In genomic region chr17:74964988-74965622, GRCh38 we compare ENCODE assay signal across 19 cellular contexts. TPM values are rescaled to one million over a fixed set of nuclear protein-coding genes. Genes with fewer than 3 reads are reported as not detected.
DNase-seq lines count a peak whose midpoint lies in the region; ATAC-seq, FAIRE-seq and TF ChIP-seq lines count a peak whose summit lies in the region.
"Had no signal": no experiment of that assay in that cellular context is flagged by ENCODE, and none has a peak within 500 bp of the region (broad histone marks: within the 10 kb centered on the region; RNA-seq: fewer than 3 reads in every experiment).

No MANE protein-coding gene starts in this region.

- no peaks in the 10 kb centered on the region for H3K36me3 ChIP-seq in mammary epithelial cell (ENCODE audit: insufficient read depth, low read length)
- no peaks in the 10 kb centered on the region for H3K36me3 ChIP-seq in breast epithelium
- H3K36me3 ChIP-seq in H1 (ENCODE audit: control insufficient read depth in 2 of 4, insufficient read depth in 4 of 4, low read length in 3 of 4), result no peaks in the 10 kb centered on the region
- H3K36me3 ChIP-seq: HAP-1 had no signal

- H3K9ac ChIP-seq in mammary epithelial cell (ENCODE audit: insufficient read depth, low read length), result no peak overlapping the region
- no peak overlapping the region for H3K9ac ChIP-seq in H1 (replicated peaks in 1 of 4; ENCODE audit: extremely low read depth in 1 of 4, low read depth in 3 of 4, low read length in 3 of 4)

- H3K27me3 ChIP-seq in mammary epithelial cell (ENCODE audit: insufficient read depth, low read length) (no peaks in the 10 kb centered on the region), breast epithelium (no peaks in the 10 kb centered on the region), H1 (replicated peaks in 1 of 4; ENCODE audit: control insufficient read depth in 3 of 4, extremely low read depth in 1 of 4, insufficient read depth in 3 of 4, low read length in 3 of 4) (no peaks in the 10 kb centered on the region)

- no peaks in the 10 kb centered on the region for H3K79me2 ChIP-seq in mammary epithelial cell (ENCODE audit: insufficient read depth, low read length)
- H3K79me2 ChIP-seq in H1 (ENCODE audit: control insufficient read depth in 1 of 2, insufficient read depth in 2 of 2, low read length in 2 of 2), result no peaks in the 10 kb centered on the region

- WGBS in mammary epithelial cell (ENCODE audit: low coverage, missing lambda C conversion rate), result 49% methylated on average over 11 of the region's 14 CpGs
- WGBS in H1 (ENCODE audit: extremely low coverage in 1 of 2, insufficient coverage in 1 of 2, insufficient read length in 1 of 2, insufficient replicate concordance in 2 of 2, low coverage in 1 of 2, low lambda C conversion rate in 2 of 2, missing lambda C conversion rate in 1 of 2), 2 experiments, result 88% methylated on average over 14 of the region's 14 CpGs; no CpG with 5 or more reads in 1 of the 2 experiments

- no peak overlapping the region for H3K4ac ChIP-seq in H1 (replicated peaks; ENCODE audit: insufficient read length, low read depth, low read length)

- TF ChIP-seq RAD21 in H1 (IDR thresholded peaks at IDR 0.05 in 1 of 2, conservative IDR thresholded peaks at IDR 0.05 in 1 of 2; ENCODE audit: low read depth in 2 of 2, low read length in 2 of 2), result no peak

- H2BK12ac ChIP-seq in H1 (ENCODE audit: low read depth, low read length), result no peak overlapping the region

- no peak overlapping the region for H3K18ac ChIP-seq in H1 (ENCODE audit: extremely low read depth, low read length)

- no peak overlapping the region for H3K4me3 Mint-ChIP-seq in neural crest cell
- H3K4me3 Mint-ChIP-seq: CD8-positive, alpha-beta T cell had no signal

- H3K9me3 Mint-ChIP-seq in neural crest cell, result no peaks in the 10 kb centered on the region
- H3K9me3 Mint-ChIP-seq: CD8-positive, alpha-beta T cell had no signal

- H4K8ac ChIP-seq in H1 (ENCODE audit: extremely low read depth, insufficient read depth, low read length), result 0 out of 2 replicates have a peak overlapping the region, but pooled peaks have one; percentile 1

- ATAC-seq in HG02623 (IDR thresholded peaks at IDR 0.05; ENCODE audit: unreplicated experiment), result no peak
- ATAC-seq: CD8-positive, alpha-beta T cell had no signal

- no peak overlapping the region for H3K14ac ChIP-seq in H1 (ENCODE audit: insufficient read length)

- H3K4me2 ChIP-seq in mammary epithelial cell (ENCODE audit: insufficient read depth, low read depth, low read length) (no peak overlapping the region), H1 (ENCODE audit: insufficient read depth in 1 of 2, low read depth in 2 of 2, low read length in 2 of 2) (no peak overlapping the region)
- H3K4me2 ChIP-seq: PC-9 had no signal

- 0 out of 2 replicates have a peak, but pooled peaks cover 3% of the 10 kb centered on the region for H3K23me2 ChIP-seq in H1 (ENCODE audit: low read depth, low read length)

- no peak overlapping the region for H4K91ac ChIP-seq in H1 (replicated peaks; ENCODE audit: insufficient read length, low read length)

- H4K5ac ChIP-seq in H1 (ENCODE audit: insufficient read length, low read depth, low read length), result no peak overlapping the region

- H2BK120ac ChIP-seq in H1 (replicated peaks; ENCODE audit: low read depth, low read length), result no peak overlapping the region

- no peak for FAIRE-seq in H1 (lab: Jason Lieb, UNC)

- intact Hi-C loops in mammary epithelial cell (cut with micrococcal nuclease), result loop anchor here (1.0 to 5.0 kb wide), 2 partner anchors 167 to 236 kb away; partner anchors contain the start of gene NT5C
- intact Hi-C loops in breast epithelium (cut with DNase I; ENCODE audit: low total_unique reads), result no loop called here

- H3K23ac ChIP-seq in H1 (ENCODE audit: insufficient read length), result no peak overlapping the region

- no peaks in the 10 kb centered on the region for H3K36me3 Mint-ChIP-seq in neural crest cell (ENCODE audit: low read depth)
- H3K36me3 Mint-ChIP-seq: CD8-positive, alpha-beta T cell had no signal

- in situ Hi-C loops in mammary epithelial cell (cut with MboI; ENCODE audit: low sequenced_read_pairs in 2 of 2), result loop anchor here (10.0 kb wide), 1 partner anchor 240 kb away; the partner anchor contains the start of gene NUP85 (in 2 of the 2)

- no peak overlapping the region for H2AK5ac ChIP-seq in H1 (ENCODE audit: low read depth, low read length)

- H2AFZ ChIP-seq in mammary epithelial cell (ENCODE audit: low read depth, low read length), result no peak overlapping the region
- no peak overlapping the region for H2AFZ ChIP-seq in H1 (ENCODE audit: low read length)
- H2AFZ ChIP-seq: PC-9 had no signal

- peaks cover 4% of the 10 kb centered on the region for H3K27me3 Mint-ChIP-seq in neural crest cell (ENCODE audit: low read depth)

- POLR2A ChIA-PET in H1 (lab: Charles Lee; ENCODE audit: partially characterized antibody), result interaction anchor here (0.6 to 0.7 kb wide), 2 partner anchors 81 to 225 kb away, joined by 3 read pairs; no protein-coding TSS in a partner anchor

- H3K56ac ChIP-seq in H1 (replicated peaks; ENCODE audit: insufficient read length, low read depth, low read length), result no peak overlapping the region

- peaks cover 3% of the 10 kb centered on the region for H3K4me1 Mint-ChIP-seq in neural crest cell

- BruUV-seq in mammary epithelial cell (replicated peaks; lab: Mats Ljungman, UMichigan), result no TSS peak

- H3K4me1 ChIP-seq in mammary epithelial cell (ENCODE audit: insufficient read depth, low read length) (peaks cover 23% of the 10 kb centered on the region), breast epithelium (peaks cover 0 to 3% of the 10 kb centered on the region in 2 donors), H1 (replicated peaks in 1 of 4; ENCODE audit: control insufficient read depth in 3 of 4, insufficient read depth in 4 of 4, low read length in 3 of 4) (peaks cover 0 to 13% (median 10%) of the 10 kb centered on the region in 4 experiments; a peak in 6 of 7 replicates)

- no peak overlapping the region for H2BK5ac ChIP-seq in H1 (ENCODE audit: low read depth, low read length)

- H3K4me3 ChIP-seq in mammary epithelial cell (replicated peaks in 1 of 3; ENCODE audit: insufficient read depth in 1 of 3, low read depth in 2 of 3, low read length in 3 of 3), result no peak overlapping the region
- no peak overlapping the region for H3K4me3 ChIP-seq in breast epithelium
- H3K4me3 ChIP-seq in H1 (ENCODE audit: extremely low read depth in 1 of 4, insufficient read depth in 2 of 4, low read depth in 3 of 4, low read length in 4 of 4), result no peak overlapping the region
- H3K4me3 ChIP-seq: HAP-1, PC-9 had no signal

- DNase-seq in mammary epithelial cell, result peak; percentile 25
- DNase-seq in breast epithelium (ENCODE audit: low spot score in 2 of 2), result no peak
- no peak for DNase-seq in H1 (ENCODE audit: low read depth in 1 of 2, low spot score in 2 of 2)
- DNase-seq in neural crest cell (ENCODE audit: low read depth, low spot score), result no peak
- no peak for DNase-seq in hepatic stellate cell (ENCODE audit: low spot score)
- no peak for DNase-seq in cortex of kidney (lab: John Stamatoyannopoulos, UW)
- DNase-seq in NCI-H774 (lab: John Stamatoyannopoulos, UW), result no peak
- DNase-seq: CD8-positive, alpha-beta T cell; KG1; NCI-H1436; NCI-H2029; NCI-H2171; NCI-H446 treated with DMSO at 0.1 percent for 48 hours; PC-9 had no signal

- no peaks in the 10 kb centered on the region for H3K79me1 ChIP-seq in H1 (ENCODE audit: low read depth, low read length)

- H2BK20ac ChIP-seq in H1 (ENCODE audit: low read length), result no peak overlapping the region

- H3K9me3 ChIP-seq in mammary epithelial cell (replicated peaks; ENCODE audit: insufficient read depth, low read length) (no peaks in the 10 kb centered on the region), breast epithelium (no peaks in the 10 kb centered on the region), H1 (ENCODE audit: insufficient read depth in 2 of 2, low read depth in 1 of 2, low read length in 1 of 2) (no peaks in the 10 kb centered on the region)
- H3K9me3 ChIP-seq: HAP-1 had no signal

- H4K20me1 ChIP-seq in mammary epithelial cell (ENCODE audit: insufficient read depth, low read length) (no peaks in the 10 kb centered on the region), H1 (replicated peaks in 1 of 2; ENCODE audit: control insufficient read depth in 1 of 2, insufficient read depth in 2 of 2, low read length in 2 of 2) (peaks cover 0 to 1% of the 10 kb centered on the region in 2 experiments)

- H3K27ac Mint-ChIP-seq in neural crest cell (ENCODE audit: unreplicated experiment), result peak overlapping the region; percentile 75
- H3K27ac Mint-ChIP-seq: CD8-positive, alpha-beta T cell had no signal

- no peak for TF ChIP-seq EP300 in H1 (IDR thresholded peaks at IDR 0.05; ENCODE audit: borderline replicate concordance in 1 of 2, low read depth in 2 of 2, low read length in 2 of 2)

- dilution Hi-C loops in mammary epithelial cell (cut with HindIII; ENCODE audit: low sequenced_read_pairs), result no loop called here

- TF ChIP-seq POLR2A in breast epithelium (IDR thresholded peaks at IDR 0.05) (no peak), H1 (IDR thresholded peaks at IDR 0.05; ENCODE audit: control extremely low read depth in 1 of 2, low read depth in 2 of 2, low read length in 2 of 2) (no peak)

- H2BK15ac ChIP-seq in H1 (ENCODE audit: low read length), result 0 out of 2 replicates have a peak overlapping the region, but pooled peaks have one; percentile 83

- TF ChIP-seq CTCF in mammary epithelial cell (conservative IDR thresholded peaks at IDR 0.05 in 1 of 2, IDR thresholded peaks at IDR 0.05 in 1 of 2; ENCODE audit: extremely low read depth in 1 of 2, insufficient read depth in 1 of 2, low read depth in 1 of 2, low read length in 2 of 2) (no peak), breast epithelium (IDR thresholded peaks at IDR 0.05) (no peak), H1 (IDR thresholded peaks at IDR 0.05; ENCODE audit: control extremely low read depth in 1 of 3, insufficient read depth in 1 of 3, low read depth in 1 of 3, low read length in 3 of 3) (no peak), neural crest cell (conservative IDR thresholded peaks at IDR 0.05) (no peak)

- CTCF ChIA-PET in mammary epithelial cell (lab: Charles Lee; ENCODE audit: low non-redundant PET) (no interaction called here), H1 (lab: Charles Lee; ENCODE audit: partially characterized antibody) (interaction anchor here (2.2 to 27.2 kb wide), 5 partner anchors 7 to 59 kb away, joined by 15 to 1072 read pairs (median 89); partner anchors contain the start of genes HID1, MRPL58, OTOP2 and OTOP3)

- no peak overlapping the region for H3K27ac ChIP-seq in mammary epithelial cell (ENCODE audit: insufficient read depth, low read depth, low read length)
- no peak overlapping the region for H3K27ac ChIP-seq in breast epithelium
- H3K27ac ChIP-seq in H1 (ENCODE audit: low read depth, low read length), result no peak overlapping the region
- H3K27ac ChIP-seq: PC-9 had no signal

RNA-seq across cellular contexts. Expression of gene HID1, which starts 7.5 kb away (rescaled TPM):
- total RNA-seq in mammary epithelial cell (1 to 10 TPM; 1.2 TPM), breast epithelium (10 to 100 TPM in 2 of 3 donors, 1 to 10 TPM in 1; 6.1 to 46.5 (median 37.3) TPM), neural crest cell (11.8 and 14.6 TPM in 2 replicates)
- polyA plus RNA-seq in mammary epithelial cell (0.52 TPM), H1 (2011; rRNA removed) (25.9 and 36.3 TPM in 2 replicates)
- 8.9 TPM for polyA minus RNA-seq in mammary epithelial cell
- total RNA-seq in H1 (2021; fragmentation: NEBNext Ultra II Directional; extraction: Animal tissue kit (Norgen Biotek cat#: 25700)), result 13.8 and 15.1 TPM in 2 replicates
- polyA plus RNA-seq in H1 (2011; cell fraction: cytosol; rRNA removed), result 10.1 TPM
- polyA plus RNA-seq in H1 (2011; cell fraction: nucleus; rRNA removed), result 51.4 TPM
- 8.8 to 16.5 TPM (median 15.2 TPM) in 4 replicates for polyA plus RNA-seq in H1 (2012, experiment 1 of 2)
- 12.7 TPM for polyA plus RNA-seq in H1 (2012, experiment 2 of 2)
- polyA plus RNA-seq in H1 (2013, experiment 1 of 2), result 10.6 TPM
- polyA plus RNA-seq in H1 (2013, experiment 2 of 2), result 10.6 TPM
- polyA minus RNA-seq in H1 (2011; rRNA and poly(A)+ RNA removed), result 17.9 and 18.9 TPM in 2 replicates
- 8.1 TPM for polyA minus RNA-seq in H1 (2011; cell fraction: cytosol; rRNA and poly(A)+ RNA removed)
- 17.8 TPM for polyA minus RNA-seq in H1 (2011; cell fraction: nucleus; rRNA and poly(A)+ RNA removed)

RNA-seq across cellular contexts. Expression of gene CDR2L, which starts 22.3 kb away (rescaled TPM):
- 10 to 100 TPM; 38.5 to 45.5 TPM for total RNA-seq in mammary epithelial cell
- 25.8 TPM for polyA plus RNA-seq in mammary epithelial cell
- polyA minus RNA-seq in mammary epithelial cell, result 15.7 TPM
- total RNA-seq in breast epithelium, result 10 to 100 TPM in 1 of 3 donors, 1 to 10 TPM in 2; 8.0 to 13.1 (median 9.2) TPM
- total RNA-seq in H1 (2021; fragmentation: NEBNext Ultra II Directional; extraction: Animal tissue kit (Norgen Biotek cat#: 25700)), result 38.1 and 40.5 TPM in 2 replicates
- polyA plus RNA-seq in H1 (2011; rRNA removed), result 20.4 and 26.8 TPM in 2 replicates
- polyA plus RNA-seq in H1 (2011; cell fraction: cytosol; rRNA removed), result 18.7 TPM
- 23.7 TPM for polyA plus RNA-seq in H1 (2011; cell fraction: nucleus; rRNA removed)
- 20.6 to 28.4 TPM (median 25.9 TPM) in 4 replicates for polyA plus RNA-seq in H1 (2012, experiment 1 of 2)
- polyA plus RNA-seq in H1 (2012, experiment 2 of 2), result 25.8 TPM
- 20.0 TPM for polyA plus RNA-seq in H1 (2013, experiment 1 of 2)
- polyA plus RNA-seq in H1 (2013, experiment 2 of 2), result 19.3 TPM
- polyA minus RNA-seq in H1 (2011; rRNA and poly(A)+ RNA removed), result 8.6 and 12.3 TPM in 2 replicates
- polyA minus RNA-seq in H1 (2011; cell fraction: cytosol; rRNA and poly(A)+ RNA removed), result 16.4 TPM
- polyA minus RNA-seq in H1 (2011; cell fraction: nucleus; rRNA and poly(A)+ RNA removed), result 10.2 TPM
- 24.0 and 24.1 TPM in 2 replicates for total RNA-seq in neural crest cell

RNA-seq across cellular contexts. Expression of gene OTOP3, which starts 29.4 kb away (rescaled TPM):
- total RNA-seq in mammary epithelial cell, result not detected
- not detected for polyA plus RNA-seq in mammary epithelial cell
- polyA minus RNA-seq in mammary epithelial cell, result not detected
- not detected for total RNA-seq in breast epithelium
- total RNA-seq in H1 (2021; fragmentation: NEBNext Ultra II Directional; extraction: Animal tissue kit (Norgen Biotek cat#: 25700)), result not detected in 2 replicates
- 0.05 and 0.09 TPM in 2 replicates for polyA plus RNA-seq in H1 (2011; rRNA removed)
- 0.04 TPM for polyA plus RNA-seq in H1 (2011; cell fraction: cytosol; rRNA removed)
- not detected for polyA plus RNA-seq in H1 (2011; cell fraction: nucleus; rRNA removed)
- polyA plus RNA-seq in H1 (2012, experiment 1 of 2), result not detected in 4 replicates
- polyA plus RNA-seq in H1 (2012, experiment 2 of 2), result not detected
- 0.02 TPM for polyA plus RNA-seq in H1 (2013, experiment 1 of 2)
- not detected for polyA plus RNA-seq in H1 (2013, experiment 2 of 2)
- polyA minus RNA-seq in H1 (2011; rRNA and poly(A)+ RNA removed), result not detected in 2 replicates
- polyA minus RNA-seq in H1 (2011; cell fraction: cytosol; rRNA and poly(A)+ RNA removed), result not detected
- not detected for polyA minus RNA-seq in H1 (2011; cell fraction: nucleus; rRNA and poly(A)+ RNA removed)
- total RNA-seq in neural crest cell, result not detected in 2 replicates
- total RNA-seq: A172; CD8-positive, alpha-beta T cell; M059J; PC-9 had no signal
- polyA plus RNA-seq: BJ had no signal

RNA-seq across cellular contexts. Expression of gene OTOP2, which starts 41.0 kb away (rescaled TPM):
- under 1 TPM in 1 of 2 donors, not detected in 1; 0.28 TPM for total RNA-seq in mammary epithelial cell
- polyA plus RNA-seq in mammary epithelial cell, result not detected
- polyA minus RNA-seq in mammary epithelial cell, result not detected
- under 1 TPM in 1 of 3 donors, not detected in 2; 0.33 TPM for total RNA-seq in breast epithelium
- total RNA-seq in H1 (2021; fragmentation: NEBNext Ultra II Directional; extraction: Animal tissue kit (Norgen Biotek cat#: 25700)), result not detected in 2 replicates
- polyA plus RNA-seq in H1 (2011; rRNA removed), result 0.23 and 0.27 TPM in 2 replicates
- 0.23 TPM for polyA plus RNA-seq in H1 (2011; cell fraction: cytosol; rRNA removed)
- 0.37 TPM for polyA plus RNA-seq in H1 (2011; cell fraction: nucleus; rRNA removed)
- 0.11 to 0.18 TPM (median 0.16 TPM) in 3 of 4 replicates, not detected in the other for polyA plus RNA-seq in H1 (2012, experiment 1 of 2)
- not detected for polyA plus RNA-seq in H1 (2012, experiment 2 of 2)
- polyA plus RNA-seq in H1 (2013, experiment 1 of 2), result not detected
- 0.06 TPM for polyA plus RNA-seq in H1 (2013, experiment 2 of 2)
- polyA minus RNA-seq in H1 (2011; rRNA and poly(A)+ RNA removed), result not detected in 2 replicates
- not detected for polyA minus RNA-seq in H1 (2011; cell fraction: cytosol; rRNA and poly(A)+ RNA removed)
- polyA minus RNA-seq in H1 (2011; cell fraction: nucleus; rRNA and poly(A)+ RNA removed), result not detected
- not detected in 2 replicates for total RNA-seq in neural crest cell
- total RNA-seq: A172; CD8-positive, alpha-beta T cell; M059J; PC-9 had no signal
- polyA plus RNA-seq: BJ had no signal

RNA-seq across cellular contexts. Expression of gene USH1G, which starts 42.0 kb away (rescaled TPM):
- total RNA-seq in mammary epithelial cell, result 1 to 10 TPM in 1 of 2 donors, under 1 TPM in 1; 0.17 to 1.1 TPM
- 0.23 TPM for polyA plus RNA-seq in mammary epithelial cell
- polyA minus RNA-seq in mammary epithelial cell, result 1.7 TPM
- not detected for total RNA-seq in breast epithelium
- 1.6 and 1.7 TPM in 2 replicates for total RNA-seq in H1 (2021; fragmentation: NEBNext Ultra II Directional; extraction: Animal tissue kit (Norgen Biotek cat#: 25700))
- polyA plus RNA-seq in H1 (2011; rRNA removed), result 4.3 and 5.0 TPM in 2 replicates
- polyA plus RNA-seq in H1 (2011; cell fraction: cytosol; rRNA removed), result 3.5 TPM
- polyA plus RNA-seq in H1 (2011; cell fraction: nucleus; rRNA removed), result 3.5 TPM
- polyA plus RNA-seq in H1 (2012, experiment 1 of 2), result 1.3 to 2.8 TPM (median 2.0 TPM) in 4 replicates
- 1.9 TPM for polyA plus RNA-seq in H1 (2012, experiment 2 of 2)
- polyA plus RNA-seq in H1 (2013, experiment 1 of 2), result 0.61 TPM
- 0.70 TPM for polyA plus RNA-seq in H1 (2013, experiment 2 of 2)
- 5.1 and 8.8 TPM in 2 replicates for polyA minus RNA-seq in H1 (2011; rRNA and poly(A)+ RNA removed)
- 3.7 TPM for polyA minus RNA-seq in H1 (2011; cell fraction: cytosol; rRNA and poly(A)+ RNA removed)
- 4.2 TPM for polyA minus RNA-seq in H1 (2011; cell fraction: nucleus; rRNA and poly(A)+ RNA removed)
- total RNA-seq in neural crest cell, result 0.14 TPM in 1 of 2 replicates, not detected in the other
- total RNA-seq: CD8-positive, alpha-beta T cell; M059J had no signal
- polyA plus RNA-seq: BJ had no signal
